In genomic region chr5:78959767-78960166, GRCh38 we compare ENCODE assay signal across 14 cellular contexts.
DNase-seq lines count a peak whose midpoint lies in the region; ATAC-seq and TF ChIP-seq lines count a peak whose summit lies in the region.
"Had no signal": no experiment of that assay in that cellular context is flagged by ENCODE, and none has a peak within 500 bp of the region (broad histone marks: within the 10 kb centered on the region; RNA-seq: fewer than 3 reads in every experiment).

No MANE protein-coding gene starts in this region.

- H3K9me3 Mint-ChIP-seq in nephron, result no peaks in the 10 kb centered on the region
- H3K9me3 Mint-ChIP-seq: CD4-positive, CD25-positive, alpha-beta regulatory T cell; HFFc6 had no signal

- H3K27ac Mint-ChIP-seq in nephron, result peak overlapping the region; percentile 35 to 91 (median 87)
- H3K27ac Mint-ChIP-seq: CD4-positive, CD25-positive, alpha-beta regulatory T cell; HFFc6 had no signal

- no peak overlapping the region for H3K4me3 Mint-ChIP-seq in nephron
- H3K4me3 Mint-ChIP-seq: CD4-positive, CD25-positive, alpha-beta regulatory T cell; HFFc6 had no signal

- ATAC-seq in SK-N-SH treated with all-trans-retinoic acid at 6 μM for 48 hours, result no peak
- ATAC-seq in GM19328 (IDR thresholded peaks at IDR 0.05; ENCODE audit: unreplicated experiment), result no peak

- no peak for TF ChIP-seq CTCF in nephron (IDR thresholded peaks at IDR 0.05; ENCODE audit: unreplicated experiment in 3 of 3)

- H3K27me3 Mint-ChIP-seq in nephron (ENCODE audit: low read depth), result no peaks in the 10 kb centered on the region
- H3K27me3 Mint-ChIP-seq: CD4-positive, CD25-positive, alpha-beta regulatory T cell had no signal

- DNase-seq in NCI-H82 (lab: John Stamatoyannopoulos, UW) (peak; percentile 7), NCI-H82 treated with DMSO at 0.1 percent for 48 hours (lab: John Stamatoyannopoulos, UW; ENCODE audit: unreplicated experiment) (no peak), NCI-H146 (lab: John Stamatoyannopoulos, UW) (no peak), COLO668 (lab: John Stamatoyannopoulos, UW; ENCODE audit: unreplicated experiment) (no peak)
- DNase-seq: ACHN; Calu3; CD4-positive, CD25-positive, alpha-beta regulatory T cell; DMS153; GF-D8; HCEC 1CT; HFFc6 had no signal

- peaks cover 8% of the 10 kb centered on the region for H3K36me3 Mint-ChIP-seq in nephron (ENCODE audit: low read depth)

- peaks cover 19% of the 10 kb centered on the region for H3K4me1 Mint-ChIP-seq in nephron
- H3K4me1 Mint-ChIP-seq: CD4-positive, CD25-positive, alpha-beta regulatory T cell had no signal

TF ChIP-seq in SK-N-SH treated with all-trans-retinoic acid at 6 μM for 48 hours, 23 proteins besides CTCF, POLR2A, EP300 and RAD21:
- TF ChIP-seq TCF4 (CRISPR knock-in tag; IDR thresholded peaks at IDR 0.05; ENCODE audit: borderline replicate concordance) (peak; percentile 42; the same call in 1 of the 2 replicates), ZNF565 (CRISPR knock-in tag; conservative IDR thresholded peaks at IDR 0.05; ENCODE audit: low read depth) (no peak), ZFP3 (CRISPR knock-in tag; IDR thresholded peaks at IDR 0.05) (no peak), ZFP30 (CRISPR knock-in tag; IDR thresholded peaks at IDR 0.05) (no peak)
